In genomic region chr9:121651014-121651294, GRCh38 we compare ENCODE assay signal across 8 cellular contexts. TPM values are rescaled to one million over a fixed set of nuclear protein-coding genes. Genes with fewer than 3 reads are reported as not detected.
DNase-seq lines count a peak whose midpoint lies in the region; ATAC-seq, FAIRE-seq and TF ChIP-seq lines count a peak whose summit lies in the region.

No MANE protein-coding gene starts in this region.

- H2AFZ ChIP-seq in endothelial cell of umbilical vein (ENCODE audit: low read depth, low read length) (peak overlapping the region; percentile 76), neural progenitor cell (replicated peaks) (no peak overlapping the region)

- WGBS in A549 (ENCODE audit: missing lambda C conversion rate): 23% methylated on average over 9 of the region's 9 CpGs

- CTCF ChIA-PET in A549 (lab: Yijun Ruan, JAX): interaction anchor here (0.6 to 2.8 kb wide), 5 partner anchors 29 to 105 kb away, joined by 3 to 9 read pairs (median 4); no protein-coding TSS in a partner anchor
- CTCF ChIA-PET in endothelial cell of umbilical vein (lab: Charles Lee): interaction anchor here (1.9 kb wide), 1 partner anchor 33 kb away, joined by 10 read pairs; no protein-coding TSS in a partner anchor
- CTCF ChIA-PET in activated CD8-positive, alpha-beta memory T cell treated with anti-CD3 and anti-CD28 coated beads, Interleukin-2, amount 10 ng/mL, durations not matched to agents 7 days and 5 days (lab: Charles Lee): interaction anchor here (1.3 kb wide), 1 partner anchor 10 kb away, joined by 3 read pairs; no protein-coding TSS in a partner anchor

- no peaks in the 10 kb centered on the region for H3K9me1 ChIP-seq in endothelial cell of umbilical vein (replicated peaks; ENCODE audit: control insufficient read depth, extremely low read depth, insufficient read depth, low read length)

- dilution Hi-C loops in endothelial cell of umbilical vein (cut with MboI; ENCODE audit: extremely low pct_ligation_motif_present, low sequenced_read_pairs): no loop called here

- peak overlapping the region; percentile 97 for H3K4me2 ChIP-seq in A549
- peak overlapping the region; percentile 83 for H3K4me2 ChIP-seq in endothelial cell of umbilical vein (ENCODE audit: insufficient read depth, low read length)
- peak overlapping the region; percentile 98 for H3K4me2 ChIP-seq in neural progenitor cell

- H3F3A ChIP-seq in neural progenitor cell (ENCODE audit: low read depth): peaks cover 22% of the 10 kb centered on the region

- FAIRE-seq in A549 (lab: Jason Lieb, UNC) (no peak), endothelial cell of umbilical vein (lab: Jason Lieb, UNC) (no peak)

- TF ChIP-seq RAD21 in A549 (conservative IDR thresholded peaks at IDR 0.05 in 1 of 2, IDR thresholded peaks at IDR 0.05 in 1 of 2): no peak

- peak in 1 of 2 experiments; percentile 20; a peak in 2 of 6 replicates for ATAC-seq in A549
- ATAC-seq in activated CD8-positive, alpha-beta memory T cell treated with anti-CD3 and anti-CD28 coated beads, Interleukin-2, amount 10 ng/mL, durations not matched to agents 7 days and 5 days: no peak

- POLR2A ChIA-PET in A549 (lab: Yijun Ruan, JAX): no interaction called here
- POLR2A ChIA-PET in endothelial cell of umbilical vein (lab: Charles Lee): no interaction called here

- no peaks in the 10 kb centered on the region for H3K36me3 ChIP-seq in endothelial cell of umbilical vein (ENCODE audit: control insufficient read depth in 2 of 2, extremely low read depth in 1 of 2, insufficient read depth in 2 of 2, low read length in 2 of 2)
- H3K36me3 ChIP-seq in neural progenitor cell: no peaks in the 10 kb centered on the region

- H3K27ac ChIP-seq in A549: peak overlapping the region; percentile 89 to 98
- H3K27ac ChIP-seq in endothelial cell of umbilical vein (ENCODE audit: insufficient read depth, low read depth, low read length): no peak overlapping the region
- H3K27ac ChIP-seq in neural progenitor cell: no peak overlapping the region

- no peaks in the 10 kb centered on the region for H4K20me1 ChIP-seq in endothelial cell of umbilical vein (replicated peaks; ENCODE audit: control insufficient read depth, extremely low read depth, insufficient read depth, low read length)
- H4K20me1 ChIP-seq in neural progenitor cell (ENCODE audit: low read depth): peaks cover 49% of the 10 kb centered on the region

- intact Hi-C loops in endothelial cell of umbilical vein (cut with micrococcal nuclease): loop anchor here (1.0 kb wide), 1 partner anchor 101 kb away; no protein-coding TSS in a partner anchor

- BruUV-seq in endothelial cell of umbilical vein (replicated peaks; lab: Mats Ljungman, UMichigan): no TSS peak

- H3K4me1 ChIP-seq in A549 (peaks cover 45% of the 10 kb centered on the region), endothelial cell of umbilical vein (ENCODE audit: control insufficient read depth, extremely low read depth, insufficient read depth, low read length) (peaks cover 25% of the 10 kb centered on the region), neural progenitor cell (peaks cover 32% of the 10 kb centered on the region)

- no peaks in the 10 kb centered on the region for H3K9me3 Mint-ChIP-seq in IgD-negative memory B cell
- no peaks in the 10 kb centered on the region for H3K9me3 Mint-ChIP-seq in neural progenitor cell
- H3K9me3 Mint-ChIP-seq in activated CD8-positive, alpha-beta memory T cell treated with anti-CD3 and anti-CD28 coated beads, Interleukin-2, amount 10 ng/mL, durations not matched to agents 7 days and 5 days (ENCODE audit: low read depth): no peaks in the 10 kb centered on the region

- H3K79me2 ChIP-seq in endothelial cell of umbilical vein (ENCODE audit: control insufficient read depth, insufficient read depth, low read length) (no peaks in the 10 kb centered on the region), neural progenitor cell (ENCODE audit: low read depth) (peaks cover 54% of the 10 kb centered on the region)

- TF ChIP-seq EP300 in A549 (IDR thresholded peaks at IDR 0.05): no peak

- H3K27ac Mint-ChIP-seq in IgD-negative memory B cell (no peak overlapping the region), neural progenitor cell (peak overlapping the region; percentile 96)
- no peak overlapping the region for H3K27ac Mint-ChIP-seq in activated CD8-positive, alpha-beta memory T cell treated with anti-CD3 and anti-CD28 coated beads, Interleukin-2, amount 10 ng/mL, durations not matched to agents 7 days and 5 days

- H3K27me3 Mint-ChIP-seq in IgD-negative memory B cell (peaks cover 37% of the 10 kb centered on the region), neural progenitor cell (ENCODE audit: insufficient read depth, low read depth) (peaks cover 4% of the 10 kb centered on the region)
- H3K27me3 Mint-ChIP-seq in activated CD8-positive, alpha-beta memory T cell treated with anti-CD3 and anti-CD28 coated beads, Interleukin-2, amount 10 ng/mL, durations not matched to agents 7 days and 5 days: peaks cover 65% of the 10 kb centered on the region

- H3K4me1 Mint-ChIP-seq in IgD-negative memory B cell: peaks cover 7 to 16% (median 13%) of the 10 kb centered on the region in 3 donors
- peaks cover 66% of the 10 kb centered on the region for H3K4me1 Mint-ChIP-seq in neural progenitor cell
- H3K4me1 Mint-ChIP-seq in activated CD8-positive, alpha-beta memory T cell treated with anti-CD3 and anti-CD28 coated beads, Interleukin-2, amount 10 ng/mL, durations not matched to agents 7 days and 5 days: peaks cover 5% of the 10 kb centered on the region

- no peak for TF ChIP-seq POLR2A in A549 (IDR thresholded peaks at IDR 0.05; ENCODE audit: low read length)
- TF ChIP-seq POLR2A in endothelial cell of umbilical vein (IDR thresholded peaks at IDR 0.05; ENCODE audit: low read depth, low read length): no peak

- H3K27me3 ChIP-seq in endothelial cell of umbilical vein (ENCODE audit: control insufficient read depth in 2 of 2, insufficient read depth in 2 of 2, low read length in 2 of 2): no peaks in the 10 kb centered on the region
- H3K27me3 ChIP-seq in neural progenitor cell: no peaks in the 10 kb centered on the region

- TF ChIP-seq CTCF in A549 (IDR thresholded peaks at IDR 0.05) (no peak), endothelial cell of umbilical vein (IDR thresholded peaks at IDR 0.05; ENCODE audit: extremely low read depth in 1 of 2, insufficient read depth in 1 of 2, low read depth in 1 of 2, low read length in 2 of 2) (no peak), neural progenitor cell (IDR thresholded peaks at IDR 0.05) (no peak)

- H3K9me3 ChIP-seq in A549 (no peaks in the 10 kb centered on the region), endothelial cell of umbilical vein (replicated peaks; ENCODE audit: control insufficient read depth, insufficient read depth, low read length) (no peaks in the 10 kb centered on the region), neural progenitor cell (ENCODE audit: low read depth) (no peaks in the 10 kb centered on the region)

- no peak for DNase-seq in A549 (ENCODE audit: low read depth in 1 of 2, low spot score in 1 of 2)
- no peak for DNase-seq in endothelial cell of umbilical vein (ENCODE audit: low read depth, low spot score)
- DNase-seq in neural progenitor cell (ENCODE audit: low spot score): no peak
- no peak for DNase-seq in SKM-1 treated with dmso at 0.1 percent for 144 hours (lab: John Stamatoyannopoulos, UW; ENCODE audit: unreplicated experiment)
- no peak for DNase-seq in superior temporal gyrus (ENCODE audit: extremely low spot score)
- no peak for DNase-seq in inferior parietal cortex (ENCODE audit: extremely low spot score)
- no peak for DNase-seq in activated CD8-positive, alpha-beta memory T cell treated with anti-CD3 and anti-CD28 coated beads, Interleukin-2, amount 10 ng/mL, durations not matched to agents 7 days and 5 days

- H3K9ac ChIP-seq in endothelial cell of umbilical vein (replicated peaks; ENCODE audit: extremely low read depth, insufficient read depth, low read length) (no peak overlapping the region), neural progenitor cell (no peak overlapping the region)

- peak overlapping the region; percentile 88 for H3K4me3 ChIP-seq in A549
- H3K4me3 ChIP-seq in endothelial cell of umbilical vein (replicated peaks in 1 of 3; ENCODE audit: insufficient read depth in 1 of 3, low read depth in 1 of 3, low read length in 3 of 3): peak overlapping the region in 2 of 3 experiments; percentile 58 to 76
- peak overlapping the region; percentile 89 for H3K4me3 ChIP-seq in neural progenitor cell

- no peaks in the 10 kb centered on the region for H3K36me3 Mint-ChIP-seq in IgD-negative memory B cell
- no peaks in the 10 kb centered on the region for H3K36me3 Mint-ChIP-seq in neural progenitor cell
- H3K36me3 Mint-ChIP-seq in activated CD8-positive, alpha-beta memory T cell treated with anti-CD3 and anti-CD28 coated beads, Interleukin-2, amount 10 ng/mL, durations not matched to agents 7 days and 5 days: no peaks in the 10 kb centered on the region

- H3K4me3 Mint-ChIP-seq in IgD-negative memory B cell (peak overlapping the region; percentile 60 to 83 (median 68)), neural progenitor cell (peak overlapping the region; percentile 86)
- H3K4me3 Mint-ChIP-seq in activated CD8-positive, alpha-beta memory T cell treated with anti-CD3 and anti-CD28 coated beads, Interleukin-2, amount 10 ng/mL, durations not matched to agents 7 days and 5 days: no peak overlapping the region

TF ChIP-seq in endothelial cell of umbilical vein, 7 proteins besides CTCF, POLR2A, EP300 and RAD21 (continues in another document):
- TF ChIP-seq EZH2 (IDR thresholded peaks at IDR 0.05; ENCODE audit: borderline replicate concordance, low read depth, low read length, severe bottlenecking) (no peak), MYC (IDR thresholded peaks at IDR 0.05; ENCODE audit: low read depth, low read length) (no peak)

RNA-seq across cellular contexts. Expression of gene DAB2IP, which starts 0.5 kb away (rescaled TPM):
- polyA plus RNA-seq in A549 (2011; rRNA removed) (9.4 and 9.7 TPM in 2 replicates), A549 (2017; fragmentation: RNase III; extraction: RNeasy Plus Mini Kit Qiagen cat#74134 plus additional on column Dnase treatment) (12.8 to 13.9 TPM (median 13.2 TPM) in 3 replicates), IgD-negative memory B cell (not detected), endothelial cell of umbilical vein (29.2 and 29.9 TPM in 2 replicates)
- 7.7 and 11.9 TPM in 2 replicates for polyA plus RNA-seq in A549 (2012; cell fraction: cytosol; rRNA removed)
- polyA plus RNA-seq in A549 (2012; cell fraction: nucleus; rRNA removed): 13.1 and 17.3 TPM in 2 replicates
- 22.4 and 25.6 TPM in 2 replicates for polyA minus RNA-seq in A549 (2011; rRNA and poly(A)+ RNA removed)
- total RNA-seq in endothelial cell of umbilical vein (48.4 and 53.6 TPM in 2 replicates), neural progenitor cell (ENCODE audit: low replicate concordance) (24.3 and 41.7 TPM in 2 replicates)
- 30.3 and 32.7 TPM in 2 replicates for polyA plus RNA-seq in endothelial cell of umbilical vein (2011; cell fraction: cytosol; rRNA removed)
- polyA plus RNA-seq in endothelial cell of umbilical vein (2011; cell fraction: nucleus; rRNA removed): 51.8 and 52.0 TPM in 2 replicates
- 26.9 and 27.1 TPM in 2 replicates for polyA plus RNA-seq in endothelial cell of umbilical vein (2012)
- polyA minus RNA-seq in endothelial cell of umbilical vein: 67.5 and 90.9 TPM in 2 replicates
- polyA minus RNA-seq in endothelial cell of umbilical vein (2011; cell fraction: cytosol; rRNA and poly(A)+ RNA removed): 12.8 TPM
- polyA minus RNA-seq in endothelial cell of umbilical vein (2011; cell fraction: nucleus; rRNA and poly(A)+ RNA removed): 33.9 and 35.2 TPM in 2 replicates
- total RNA-seq in activated CD8-positive, alpha-beta memory T cell treated with anti-CD3 and anti-CD28 coated beads, Interleukin-2, amount 10 ng/mL, durations not matched to agents 7 days and 5 days: under 1 TPM; 0.07 to 0.18 TPM

Comparison
In these comparisons a context has a peak if more than half of its experiments do, and no peak if none do; other contexts are left out.
1. H3K27ac ChIP-seq: peak in A549 (2 of 2); none in endothelial cell of umbilical vein (single experiment) and neural progenitor cell (single experiment).
2. RNA of gene DAB2IP, which starts 0.5 kb away (total RNA-seq): 48.4 to 53.6 TPM in endothelial cell of umbilical vein and 24.3 to 41.7 TPM in neural progenitor cell; 0.07 to 0.18 TPM in activated CD8-positive, alpha-beta memory T cell treated with anti-CD3 and anti-CD28 coated beads, Interleukin-2, amount 10 ng/mL, durations not matched to agents 7 days and 5 days; every median in the first group is over 10 times any median in the second.
3. Peak in every context shown above with its lines, with median percentiles within 50 percentile points of each other: H3K4me2 ChIP-seq and H3K4me3 ChIP-seq.